ENCODE assay signal across 1 cellular context in genomic region chr5:143405063-143405746, GRCh38.
TF ChIP-seq lines count a peak whose summit lies in the region.

No MANE protein-coding gene starts in this region.

TF ChIP-seq in Ishikawa, 13 proteins besides CTCF, POLR2A, EP300 and RAD21 (continued from another document):
- TF ChIP-seq YY1 (IDR thresholded peaks at IDR 0.05; ENCODE audit: low read depth): peak; percentile 99
